Comparison of ENCODE assay signal across 27 cellular contexts in genomic region chr5:154346427-154346826, GRCh38.
"Had no signal": no experiment of that assay in that cellular context is flagged by ENCODE, and none has a peak within 500 bp of the region (broad histone marks: within the 10 kb centered on the region; RNA-seq: fewer than 3 reads in every experiment).

No MANE protein-coding gene starts in this region.

- H2AFZ ChIP-seq: neural progenitor cell had no signal

- H3K9me3 ChIP-seq: left lung, lower lobe of right lung, neutrophil, spleen, stomach, testis, thyroid gland, transverse colon, upper lobe of left lung, vagina had no signal

- H3K27ac ChIP-seq: left lung, lower lobe of right lung, neural progenitor cell, neutrophil, spleen, stomach, testis, thyroid gland, transverse colon, upper lobe of left lung, vagina had no signal

- DNase-seq: hippocampal formation; kidney glomerular epithelial cell; left cardiac atrium; left lung; lower lobe of right lung; mammary epithelial cell; mesenchymal stem cell; naive B cell; natural killer cell; nephron progenitor cell; occipital lobe; right cardiac atrium; small intestine; spleen; stimulated activated CD4-positive, alpha-beta T cell treated with anti-CD3 and anti-CD28 coated beads, Interleukin-4, amount 100 ng/mL, for 24 hours; stimulated activated naive CD8-positive, alpha-beta T cell treated with anti-CD3 and anti-CD28 coated beads, Interleukin-15, Interleukin-2, amounts not matched to agents 100 U/mL and 50 U/mL, for 24 hours; stomach; testis; thyroid gland; transverse colon; upper lobe of left lung had no signal

- H3K9ac ChIP-seq: neural progenitor cell had no signal

- H3K36me3 Mint-ChIP-seq: natural killer cell, neural progenitor cell had no signal

- H3K27ac Mint-ChIP-seq: natural killer cell; nephron progenitor cell; neural progenitor cell; progenitor cell of endocrine pancreas; stimulated activated effector memory CD8-positive, alpha-beta T cell treated with anti-CD3 and anti-CD28 coated beads, Interleukin-12 subunit alpha, Interleukin-12 subunit beta, amount 100 ng/mL, for 72 hours had no signal

- ATAC-seq: left cardiac atrium; left lung; lower lobe of right lung; natural killer cell; right cardiac atrium; sciatic nerve; stimulated activated effector memory CD8-positive, alpha-beta T cell treated with anti-CD3 and anti-CD28 coated beads, Interleukin-12 subunit alpha, Interleukin-12 subunit beta, amount 100 ng/mL, for 72 hours; stimulated activated naive CD8-positive, alpha-beta T cell treated with anti-CD3 and anti-CD28 coated beads, Interleukin-15, Interleukin-2, amounts not matched to agents 100 U/mL and 50 U/mL, for 24 hours had no signal

- H3K4me3 Mint-ChIP-seq: naive B cell; natural killer cell; nephron progenitor cell; neural progenitor cell; stimulated activated effector memory CD8-positive, alpha-beta T cell treated with anti-CD3 and anti-CD28 coated beads, Interleukin-12 subunit alpha, Interleukin-12 subunit beta, amount 100 ng/mL, for 72 hours had no signal

- H3K4me3 ChIP-seq: left lung, lower lobe of right lung, neural progenitor cell, spleen, stomach, testis, thyroid gland, transverse colon, upper lobe of left lung, vagina had no signal

- H3K27me3 Mint-ChIP-seq: naive B cell, progenitor cell of endocrine pancreas had no signal

- H3K27me3 ChIP-seq: left lung, neural progenitor cell, neutrophil, spleen, stomach, testis, thyroid gland, transverse colon, upper lobe of left lung, vagina had no signal

- H3K36me3 ChIP-seq: left lung, neural progenitor cell, neutrophil, thyroid gland, transverse colon, vagina had no signal

- H3K4me1 ChIP-seq: left lung, lower lobe of right lung, neural progenitor cell, spleen, testis, transverse colon, upper lobe of left lung, vagina had no signal

- H3K4me2 ChIP-seq: neural progenitor cell had no signal
